9 cellular contexts compared by ENCODE assay signal in the genomic region with DNA sequence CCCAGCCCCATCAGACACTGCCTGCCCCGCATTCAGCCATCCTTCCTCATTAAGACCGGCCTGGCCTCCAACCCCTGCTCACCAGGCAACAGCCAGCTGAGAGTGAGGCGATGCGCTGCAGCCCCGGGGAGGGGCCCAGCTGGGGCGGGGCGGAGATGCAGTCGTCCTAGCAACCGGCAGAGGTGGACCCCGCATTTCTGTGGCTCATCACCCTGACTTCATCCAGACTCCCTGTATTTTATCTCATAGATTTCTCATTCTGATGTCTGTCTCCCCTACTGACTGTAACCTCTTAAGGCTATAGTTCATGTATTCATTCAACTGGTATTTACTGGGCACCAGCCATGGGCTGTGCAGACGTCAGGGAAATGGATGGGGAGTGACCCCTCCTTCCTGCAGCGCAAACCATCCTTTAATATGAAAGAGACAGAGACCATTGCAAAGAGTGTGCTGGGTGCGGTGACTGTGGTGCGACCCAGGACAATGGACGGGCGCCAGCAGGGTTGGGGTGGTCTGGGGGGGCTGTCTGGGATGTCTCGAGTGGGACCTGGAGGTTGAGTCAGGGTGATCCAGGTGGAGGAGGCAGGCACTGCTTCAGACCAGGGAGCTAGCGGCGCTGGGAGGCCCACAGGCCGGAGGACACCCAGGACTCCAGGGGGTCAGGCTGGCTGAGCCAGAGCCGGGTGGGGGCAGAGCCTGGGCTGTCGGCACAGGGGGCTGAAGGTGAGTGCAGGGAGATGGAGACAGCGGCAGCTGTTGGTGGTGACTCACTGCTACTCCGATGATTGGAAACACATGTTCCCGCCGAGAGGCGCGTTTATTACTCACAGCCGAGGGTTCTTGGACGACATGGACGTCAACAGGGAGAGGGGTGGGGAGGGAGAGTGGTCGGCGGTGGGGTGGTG. TPM values are rescaled to one million over a fixed set of nuclear protein-coding genes. Genes with fewer than 3 reads are reported as not detected.
A peak's percentile ranks its signal among the peaks of the same experiment; 100 is the strongest.
DNase-seq lines count a peak whose midpoint lies in the region; ATAC-seq, FAIRE-seq and TF ChIP-seq lines count a peak whose summit lies in the region.
"Had no signal": no experiment of that assay in that cellular context is flagged by ENCODE, and none has a peak within 500 bp of the region (broad histone marks: within the 10 kb centered on the region; RNA-seq: fewer than 3 reads in every experiment).

No MANE protein-coding gene starts in this region.

- H3K4me2 ChIP-seq in astrocyte (ENCODE audit: low read length), result peak overlapping the region; percentile 83

- peak; percentile 87 for FAIRE-seq in astrocyte (lab: Jason Lieb, UNC)

- no peaks in the 10 kb centered on the region for H3K36me3 Mint-ChIP-seq in astrocyte (ENCODE audit: low read depth, unreplicated experiment)
- no peaks in the 10 kb centered on the region for H3K36me3 Mint-ChIP-seq in activated CD8-positive, alpha-beta T cell treated with anti-CD3 and anti-CD28 coated beads, Interleukin-2, amount 10 ng/mL, durations not matched to agents 7 days and 5 days (ENCODE audit: low read depth)
- H3K36me3 Mint-ChIP-seq: activated naive CD4-positive, alpha-beta T cell treated with anti-CD3 and anti-CD28 coated beads, Interleukin-2, amount 50 U/mL, for 24 hours had no signal

- peak overlapping the region; percentile 56 for H3K27ac Mint-ChIP-seq in astrocyte (ENCODE audit: unreplicated experiment)
- H3K27ac Mint-ChIP-seq in activated CD8-positive, alpha-beta T cell treated with anti-CD3 and anti-CD28 coated beads, Interleukin-2, amount 10 ng/mL, durations not matched to agents 7 days and 5 days, result no peak overlapping the region
- H3K27ac Mint-ChIP-seq: activated naive CD4-positive, alpha-beta T cell treated with anti-CD3 and anti-CD28 coated beads, Interleukin-2, amount 50 U/mL, for 24 hours had no signal

- no peaks in the 10 kb centered on the region for H3K9me3 Mint-ChIP-seq in astrocyte (ENCODE audit: unreplicated experiment)
- H3K9me3 Mint-ChIP-seq in activated CD8-positive, alpha-beta T cell treated with anti-CD3 and anti-CD28 coated beads, Interleukin-2, amount 10 ng/mL, durations not matched to agents 7 days and 5 days (ENCODE audit: insufficient read depth), result no peaks in the 10 kb centered on the region
- H3K9me3 Mint-ChIP-seq: activated naive CD4-positive, alpha-beta T cell treated with anti-CD3 and anti-CD28 coated beads, Interleukin-2, amount 50 U/mL, for 24 hours had no signal

- WGBS in thyroid gland, 2 donors, result 76 to 81% methylated on average over 30 of the region's 33 CpGs

- no peak for ATAC-seq in GM18861 (IDR thresholded peaks at IDR 0.05; ENCODE audit: unreplicated experiment)
- ATAC-seq in activated CD8-positive, alpha-beta T cell treated with anti-CD3 and anti-CD28 coated beads, Interleukin-2, amount 10 ng/mL, durations not matched to agents 7 days and 5 days, result no peak
- no peak for ATAC-seq in GM18517 (IDR thresholded peaks at IDR 0.05; ENCODE audit: unreplicated experiment)

- H3K4me3 ChIP-seq in astrocyte (ENCODE audit: insufficient read depth, low read depth, low read length) (no peak overlapping the region), kidney epithelial cell (ENCODE audit: low read depth, low read length) (no peak overlapping the region), thyroid gland (replicated peaks in 1 of 3) (no peak overlapping the region)

- H3K9me3 ChIP-seq in astrocyte (ENCODE audit: insufficient read depth, low read depth, low read length) (no peaks in the 10 kb centered on the region), thyroid gland (no peaks in the 10 kb centered on the region)

- peaks cover 36% of the 10 kb centered on the region for H3K4me1 Mint-ChIP-seq in astrocyte (ENCODE audit: low read depth, unreplicated experiment)
- H3K4me1 Mint-ChIP-seq in activated CD8-positive, alpha-beta T cell treated with anti-CD3 and anti-CD28 coated beads, Interleukin-2, amount 10 ng/mL, durations not matched to agents 7 days and 5 days (ENCODE audit: low read depth), result peaks cover 13% of the 10 kb centered on the region
- H3K4me1 Mint-ChIP-seq: activated naive CD4-positive, alpha-beta T cell treated with anti-CD3 and anti-CD28 coated beads, Interleukin-2, amount 50 U/mL, for 24 hours had no signal

- no peak overlapping the region for H2AFZ ChIP-seq in astrocyte (ENCODE audit: low read depth, low read length)

- DNase-seq in HS-27A (ENCODE audit: low read depth) (peak; percentile 82), astrocyte (ENCODE audit: low read depth) (peak; percentile 97), kidney epithelial cell (ENCODE audit: low read depth) (peak; percentile 80), thyroid gland (no peak), occipital lobe (lab: John Stamatoyannopoulos, UW) (no peak)
- no peak for DNase-seq in activated CD8-positive, alpha-beta T cell treated with anti-CD3 and anti-CD28 coated beads, Interleukin-2, amount 10 ng/mL, durations not matched to agents 7 days and 5 days

- H3K27me3 ChIP-seq in astrocyte (ENCODE audit: insufficient read depth, low read length) (no peaks in the 10 kb centered on the region), kidney epithelial cell (ENCODE audit: control insufficient read depth, insufficient read depth, low read length) (no peaks in the 10 kb centered on the region), thyroid gland (no peaks in the 10 kb centered on the region)

- POLR2A ChIA-PET in activated CD8-positive, alpha-beta T cell treated with anti-CD3 and anti-CD28 coated beads, Interleukin-2, amount 10 ng/mL, durations not matched to agents 7 days and 5 days (lab: Charles Lee), result no interaction called here

- peaks cover 58% of the 10 kb centered on the region for H3K4me1 ChIP-seq in astrocyte (ENCODE audit: insufficient read depth, low read length)
- peaks cover 14 to 32% of the 10 kb centered on the region in 2 donors for H3K4me1 ChIP-seq in thyroid gland

- CTCF ChIA-PET in activated CD8-positive, alpha-beta T cell treated with anti-CD3 and anti-CD28 coated beads, Interleukin-2, amount 10 ng/mL, durations not matched to agents 7 days and 5 days (lab: Charles Lee), result no interaction called here

- TF ChIP-seq POLR2A in thyroid gland (IDR thresholded peaks at IDR 0.05), result no peak

- H4K20me1 ChIP-seq in astrocyte (ENCODE audit: insufficient read depth, low read length), result no peaks in the 10 kb centered on the region

- no peak for TF ChIP-seq CTCF in astrocyte (IDR thresholded peaks at IDR 0.05; ENCODE audit: insufficient read depth, low read depth, low read length)
- TF ChIP-seq CTCF in kidney epithelial cell (IDR thresholded peaks at IDR 0.05; ENCODE audit: insufficient read depth, low read length, poor library complexity, severe bottlenecking), result no peak
- no peak for TF ChIP-seq CTCF in thyroid gland (IDR thresholded peaks at IDR 0.05)

- H3K4me3 Mint-ChIP-seq in astrocyte (ENCODE audit: unreplicated experiment), result peak overlapping the region; percentile 45
- no peak overlapping the region for H3K4me3 Mint-ChIP-seq in activated CD8-positive, alpha-beta T cell treated with anti-CD3 and anti-CD28 coated beads, Interleukin-2, amount 10 ng/mL, durations not matched to agents 7 days and 5 days
- H3K4me3 Mint-ChIP-seq: activated naive CD4-positive, alpha-beta T cell treated with anti-CD3 and anti-CD28 coated beads, Interleukin-2, amount 50 U/mL, for 24 hours had no signal

- H3K27ac ChIP-seq in astrocyte (ENCODE audit: low read depth, low read length) (peak overlapping the region; percentile 94), thyroid gland (peak overlapping the region in 2 of 3 donors; percentile 86 to 94)

- intact Hi-C loops in thyroid gland (cut with DNase I), result no loop called here

- peaks cover 5% of the 10 kb centered on the region for H3K27me3 Mint-ChIP-seq in astrocyte (ENCODE audit: low read depth, unreplicated experiment)
- H3K27me3 Mint-ChIP-seq in activated CD8-positive, alpha-beta T cell treated with anti-CD3 and anti-CD28 coated beads, Interleukin-2, amount 10 ng/mL, durations not matched to agents 7 days and 5 days (ENCODE audit: low read depth), result no peaks in the 10 kb centered on the region
- H3K27me3 Mint-ChIP-seq: activated naive CD4-positive, alpha-beta T cell treated with anti-CD3 and anti-CD28 coated beads, Interleukin-2, amount 50 U/mL, for 24 hours had no signal

- no peaks in the 10 kb centered on the region for H3K36me3 ChIP-seq in astrocyte (ENCODE audit: insufficient read depth, low read length)
- H3K36me3 ChIP-seq in kidney epithelial cell (ENCODE audit: control insufficient read depth, insufficient read depth, low read length), result no peaks in the 10 kb centered on the region
- no peaks in the 10 kb centered on the region for H3K36me3 ChIP-seq in thyroid gland

- H3K79me2 ChIP-seq in astrocyte (ENCODE audit: insufficient read depth, low read length), result no peaks in the 10 kb centered on the region

- H3K9ac ChIP-seq in astrocyte (ENCODE audit: low read length), result peak overlapping the region; percentile 80

RNA-seq across cellular contexts. Expression of gene TIMP2, which starts 10.5 kb away (rescaled TPM):
- 184 and 187 TPM in 2 replicates for total RNA-seq in astrocyte
- total RNA-seq in kidney epithelial cell, result 130 and 145 TPM in 2 replicates
- total RNA-seq in thyroid gland, result 100 to 1,000 TPM in 1 of 4 donors, 10 to 100 TPM in 3; 52.9 to 133 (median 82.2) TPM
- total RNA-seq in occipital lobe, result 33.2 TPM
- total RNA-seq in activated CD8-positive, alpha-beta T cell treated with anti-CD3 and anti-CD28 coated beads, Interleukin-2, amount 10 ng/mL, durations not matched to agents 7 days and 5 days, result 1 to 10 TPM; 3.6 to 3.8 TPM

RNA-seq across cellular contexts. Expression of gene CEP295NL, which starts 32.7 kb away (rescaled TPM):
- 1.3 and 1.6 TPM in 2 replicates for total RNA-seq in astrocyte
- total RNA-seq in kidney epithelial cell, result 0.63 and 1.8 TPM in 2 replicates
- 1 to 10 TPM in 3 of 4 donors, under 1 TPM in 1; 0.67 to 1.6 (median 1.4) TPM for total RNA-seq in thyroid gland
- total RNA-seq in occipital lobe, result 1.4 TPM
- under 1 TPM in 1 of 2 experiments, not detected in 1; 0.26 TPM for total RNA-seq in activated CD8-positive, alpha-beta T cell treated with anti-CD3 and anti-CD28 coated beads, Interleukin-2, amount 10 ng/mL, durations not matched to agents 7 days and 5 days

RNA-seq across cellular contexts. Expression of gene LGALS3BP, which starts 44.1 kb away (rescaled TPM):
- total RNA-seq in astrocyte (495 and 654 TPM in 2 replicates), kidney epithelial cell (283 and 378 TPM in 2 replicates), thyroid gland (100 to 1,000 TPM; 193 to 443 (median 390) TPM), occipital lobe (24.2 TPM)
- 100 to 1,000 TPM; 172 to 181 TPM for total RNA-seq in activated CD8-positive, alpha-beta T cell treated with anti-CD3 and anti-CD28 coated beads, Interleukin-2, amount 10 ng/mL, durations not matched to agents 7 days and 5 days

Comparison
In these comparisons a context has a peak if more than half of its experiments do, and no peak if none do; other contexts are left out.
1. DNase-seq: peak in HS-27A (single experiment), astrocyte (single experiment) and kidney epithelial cell (single experiment); none in thyroid gland (0 of 2), occipital lobe (single experiment) and activated CD8-positive, alpha-beta T cell treated with anti-CD3 and anti-CD28 coated beads, Interleukin-2, amount 10 ng/mL, durations not matched to agents 7 days and 5 days (single experiment).